Comparison of ENCODE assay signal across 26 cellular contexts in genomic region chr17:32739722-32740121, GRCh38.
"Had no signal": no experiment of that assay in that cellular context is flagged by ENCODE, and none has a peak within 500 bp of the region (broad histone marks: within the 10 kb centered on the region; RNA-seq: fewer than 3 reads in every experiment).

No MANE protein-coding gene starts in this region.

- H3K4me3 ChIP-seq: pancreas, psoas muscle, right lobe of liver, sigmoid colon, suprapubic skin, testis, tibial artery, transverse colon, upper lobe of right lung, uterus had no signal

- H3K27ac Mint-ChIP-seq: naive thymus-derived CD8-positive, alpha-beta T cell; natural killer cell treated with Interleukin-12 subunit alpha and Interleukin-12 subunit beta and Interleukin-15 and Interleukin-18, amount 100 ng/mL, for 72 hours; nephron progenitor cell; progenitor cell of endocrine pancreas; stimulated activated memory B cell treated with anti-CD40 and anti-IgM and Interleukin-4, amounts not matched to agents 10 μg/mL and 1 μg/mL and 100 μg/mL, for 72 hours; stimulated activated naive CD8-positive, alpha-beta T cell treated with anti-CD3 and anti-CD28 coated beads, Interleukin-15, amount 100 ng/mL, for 72 hours; type B pancreatic cell had no signal

- H3K4me3 Mint-ChIP-seq: naive thymus-derived CD8-positive, alpha-beta T cell; natural killer cell treated with Interleukin-12 subunit alpha and Interleukin-12 subunit beta and Interleukin-15 and Interleukin-18, amount 100 ng/mL, for 72 hours; nephron progenitor cell; neural crest cell; stimulated activated memory B cell treated with anti-CD40 and anti-IgM and Interleukin-4, amounts not matched to agents 10 μg/mL and 1 μg/mL and 100 μg/mL, for 72 hours; stimulated activated naive CD8-positive, alpha-beta T cell treated with anti-CD3 and anti-CD28 coated beads, Interleukin-15, amount 100 ng/mL, for 72 hours; type B pancreatic cell had no signal

- ATAC-seq: naive thymus-derived CD8-positive, alpha-beta T cell; natural killer cell treated with Interleukin-12 subunit alpha and Interleukin-12 subunit beta and Interleukin-15 and Interleukin-18, amount 100 ng/mL, for 72 hours; pancreas; psoas muscle; right cardiac atrium; right lobe of liver; stimulated activated memory B cell treated with anti-CD40 and anti-IgM and Interleukin-4, amounts not matched to agents 10 μg/mL and 1 μg/mL and 100 μg/mL, for 72 hours; stimulated activated naive CD8-positive, alpha-beta T cell treated with anti-CD3 and anti-CD28 coated beads, Interleukin-15, amount 100 ng/mL, for 72 hours; stimulated activated naive CD8-positive, alpha-beta T cell treated with anti-CD3 and anti-CD28 coated beads, Interleukin-15, Interleukin-2, amounts not matched to agents 100 U/mL and 50 U/mL, for 24 hours; upper lobe of right lung had no signal

- H3K36me3 Mint-ChIP-seq: natural killer cell treated with Interleukin-12 subunit alpha and Interleukin-12 subunit beta and Interleukin-15 and Interleukin-18, amount 100 ng/mL, for 72 hours; type B pancreatic cell had no signal

- H3K9me3 Mint-ChIP-seq: naive thymus-derived CD8-positive, alpha-beta T cell; natural killer cell treated with Interleukin-12 subunit alpha and Interleukin-12 subunit beta and Interleukin-15 and Interleukin-18, amount 100 ng/mL, for 72 hours; nephron progenitor cell; neural crest cell; stimulated activated memory B cell treated with anti-CD40 and anti-IgM and Interleukin-4, amounts not matched to agents 10 μg/mL and 1 μg/mL and 100 μg/mL, for 72 hours; stimulated activated naive CD8-positive, alpha-beta T cell treated with anti-CD3 and anti-CD28 coated beads, Interleukin-15, amount 100 ng/mL, for 72 hours; type B pancreatic cell had no signal

- DNase-seq: naive thymus-derived CD8-positive, alpha-beta T cell; nephron progenitor cell; pancreas; psoas muscle; right cardiac atrium; right lobe of liver; sigmoid colon; small intestine; stimulated activated CD4-positive, alpha-beta T cell treated with anti-CD3 and anti-CD28 coated beads, Interleukin-15, amount 100 ng/mL, for 24 hours; stimulated activated CD4-positive, alpha-beta T cell treated with anti-CD3 and anti-CD28 coated beads, Interleukin-2, amount 100 ng/mL, for 24 hours; stimulated activated CD4-positive, alpha-beta T cell treated with anti-CD3 and anti-CD28 coated beads, Interleukin-2, amount 100 ng/mL, for 48 hours; stimulated activated CD4-positive, alpha-beta T cell treated with anti-CD3 and anti-CD28 coated beads, Interleukin-4, amount 100 ng/mL, for 24 hours; stimulated activated naive CD4-positive, alpha-beta T cell; stimulated activated naive CD8-positive, alpha-beta T cell treated with anti-CD3 and anti-CD28 coated beads, Interleukin-15, amount 100 ng/mL, for 72 hours; stimulated activated naive CD8-positive, alpha-beta T cell treated with anti-CD3 and anti-CD28 coated beads, Interleukin-15, Interleukin-2, amounts not matched to agents 100 U/mL and 50 U/mL, for 24 hours; testis; tibial artery; transverse colon; upper lobe of right lung; uterus had no signal

- H3K4me1 Mint-ChIP-seq: nephron progenitor cell; stimulated activated naive CD8-positive, alpha-beta T cell treated with anti-CD3 and anti-CD28 coated beads, Interleukin-15, amount 100 ng/mL, for 72 hours had no signal
